21 cellular contexts compared by ENCODE assay signal in genomic region chr14:88804035-88804434, GRCh38.
"Had no signal": no experiment of that assay in that cellular context is flagged by ENCODE, and none has a peak within 500 bp of the region (broad histone marks: within the 10 kb centered on the region; RNA-seq: fewer than 3 reads in every experiment).

No MANE protein-coding gene starts in this region.

- H3K27me3 ChIP-seq: colonic mucosa, esophagus muscularis mucosa, right atrium auricular region, tibial nerve had no signal

- ATAC-seq: activated CD8-positive, alpha-beta T cell treated with anti-CD3 and anti-CD28 coated beads, Interleukin-2, amount 10 ng/mL, durations not matched to agents 7 days and 5 days; activated naive CD8-positive, alpha-beta T cell treated with anti-CD3 and anti-CD28 coated beads, Interleukin-2, amount 50 U/mL, for 24 hours; naive thymus-derived CD8-positive, alpha-beta T cell; stimulated activated naive CD8-positive, alpha-beta T cell treated with anti-CD3 and anti-CD28 coated beads, Interleukin-15, Interleukin-2, amounts not matched to agents 100 U/mL and 50 U/mL, for 24 hours; WTC11 had no signal

- H3K9me3 Mint-ChIP-seq: activated CD4-positive, alpha-beta T cell treated with anti-CD3 and anti-CD28 coated beads, Interleukin-2, amount 10 ng/mL, durations not matched to agents 7 days and 5 days; central memory CD8-positive, alpha-beta T cell had no signal

- H3K4me1 Mint-ChIP-seq: activated CD4-positive, alpha-beta T cell treated with anti-CD3 and anti-CD28 coated beads, Interleukin-2, amount 10 ng/mL, durations not matched to agents 7 days and 5 days; activated naive CD8-positive, alpha-beta T cell treated with anti-CD3 and anti-CD28 coated beads, Interleukin-2, amount 50 U/mL, for 24 hours; brain; central memory CD8-positive, alpha-beta T cell; naive thymus-derived CD8-positive, alpha-beta T cell had no signal

- DNase-seq: activated CD4-positive, alpha-beta T cell treated with anti-CD3 and anti-CD28 coated beads, Interleukin-2, amount 10 ng/mL, durations not matched to agents 7 days and 5 days; activated CD8-positive, alpha-beta T cell treated with anti-CD3 and anti-CD28 coated beads, Interleukin-2, amount 10 ng/mL, durations not matched to agents 7 days and 5 days; activated naive CD4-positive, alpha-beta T cell treated with anti-CD3 and anti-CD28 coated beads for 36 hours; activated naive CD8-positive, alpha-beta T cell treated with anti-CD3 and anti-CD28 coated beads, Interleukin-2, amount 50 U/mL, for 24 hours; activated T-cell treated with anti-CD3 and anti-CD28 coated beads, Interleukin-2, amount 50 U/mL, for 24 hours; anterior cingulate cortex; colonic mucosa; mesendoderm; naive thymus-derived CD8-positive, alpha-beta T cell; stimulated activated naive CD8-positive, alpha-beta T cell treated with anti-CD3 and anti-CD28 coated beads, Interleukin-15, Interleukin-2, amounts not matched to agents 100 U/mL and 50 U/mL, for 24 hours; substantia nigra; T-helper 2 cell had no signal

- H3K27me3 Mint-ChIP-seq: brain had no signal

- H3K36me3 ChIP-seq: colonic mucosa, esophagus muscularis mucosa, prostate gland, right atrium auricular region, tibial nerve had no signal

- FAIRE-seq: TTC549, urothelium cell line had no signal

- H3K4me3 ChIP-seq: colonic mucosa, esophagus muscularis mucosa, prostate gland, right atrium auricular region, tibial nerve had no signal

- H3K4me3 Mint-ChIP-seq: activated CD4-positive, alpha-beta T cell treated with anti-CD3 and anti-CD28 coated beads, Interleukin-2, amount 10 ng/mL, durations not matched to agents 7 days and 5 days; activated CD8-positive, alpha-beta T cell treated with anti-CD3 and anti-CD28 coated beads, Interleukin-2, amount 10 ng/mL, durations not matched to agents 7 days and 5 days; activated naive CD4-positive, alpha-beta T cell treated with anti-CD3 and anti-CD28 coated beads for 36 hours; activated naive CD8-positive, alpha-beta T cell treated with anti-CD3 and anti-CD28 coated beads, Interleukin-2, amount 50 U/mL, for 24 hours; activated T-cell treated with anti-CD3 and anti-CD28 coated beads, Interleukin-2, amount 50 U/mL, for 24 hours; brain; central memory CD8-positive, alpha-beta T cell; naive thymus-derived CD8-positive, alpha-beta T cell; WTC11 had no signal

- H3K9me3 ChIP-seq: colonic mucosa, prostate gland had no signal

- H3K27ac ChIP-seq: colonic mucosa, esophagus muscularis mucosa, prostate gland, right atrium auricular region, tibial nerve had no signal

- H3K4me1 ChIP-seq: colonic mucosa, esophagus muscularis mucosa, prostate gland, right atrium auricular region, tibial nerve had no signal

- H3K27ac Mint-ChIP-seq: activated CD4-positive, alpha-beta T cell treated with anti-CD3 and anti-CD28 coated beads, Interleukin-2, amount 10 ng/mL, durations not matched to agents 7 days and 5 days; activated CD8-positive, alpha-beta T cell treated with anti-CD3 and anti-CD28 coated beads, Interleukin-2, amount 10 ng/mL, durations not matched to agents 7 days and 5 days; activated naive CD4-positive, alpha-beta T cell treated with anti-CD3 and anti-CD28 coated beads for 36 hours; activated naive CD8-positive, alpha-beta T cell treated with anti-CD3 and anti-CD28 coated beads, Interleukin-2, amount 50 U/mL, for 24 hours; activated T-cell treated with anti-CD3 and anti-CD28 coated beads, Interleukin-2, amount 50 U/mL, for 24 hours; brain; naive thymus-derived CD8-positive, alpha-beta T cell; WTC11 had no signal

- H3K36me3 Mint-ChIP-seq: brain had no signal
